ENCODE assay signal across 19 cellular contexts in genomic region chrX:130631011-130631410, GRCh38.
DNase-seq lines count a peak whose midpoint lies in the region; TF ChIP-seq lines count a peak whose summit lies in the region.
"Had no signal": no experiment of that assay in that cellular context is flagged by ENCODE, and none has a peak within 500 bp of the region (broad histone marks: within the 10 kb centered on the region; RNA-seq: fewer than 3 reads in every experiment).

No MANE protein-coding gene starts in this region.

- peaks cover 30% of the 10 kb centered on the region for H3K36me3 Mint-ChIP-seq in nephron progenitor cell (ENCODE audit: low read depth)
- H3K36me3 Mint-ChIP-seq: IgD-negative memory B cell had no signal

- TF ChIP-seq CTCF in nephron progenitor cell (IDR thresholded peaks at IDR 0.05): no peak

- H3K4me3 Mint-ChIP-seq in nephron progenitor cell: no peak overlapping the region
- H3K4me3 Mint-ChIP-seq: IgD-negative memory B cell, T-cell had no signal

- H3K9me3 Mint-ChIP-seq in nephron progenitor cell: no peaks in the 10 kb centered on the region
- H3K9me3 Mint-ChIP-seq: IgD-negative memory B cell, T-cell had no signal

- peaks cover 59% of the 10 kb centered on the region for H3K4me1 Mint-ChIP-seq in nephron progenitor cell
- H3K4me1 Mint-ChIP-seq: IgD-negative memory B cell, T-cell had no signal

- peak overlapping the region; percentile 83 for H3K27ac Mint-ChIP-seq in nephron progenitor cell
- H3K27ac Mint-ChIP-seq: IgD-negative memory B cell, T-cell had no signal

- DNase-seq in NCI-H1092 treated with DMSO at 0.1 percent for 48 hours (lab: John Stamatoyannopoulos, UW): peak; percentile 29
- DNase-seq in NCI-H1092 (lab: John Stamatoyannopoulos, UW): no peak
- DNase-seq in DMS79 (lab: John Stamatoyannopoulos, UW): peak; percentile 85
- DNase-seq in NCI-H524 (lab: John Stamatoyannopoulos, UW): peak; percentile 48 to 73
- DNase-seq in nephron progenitor cell: no peak
- no peak for DNase-seq in activated gamma-delta T cell treated with Interleukin-2 at 50 U/mL for 16 hours
- no peak for DNase-seq in SKM-1 treated with dmso at 0.1 percent for 144 hours (lab: John Stamatoyannopoulos, UW; ENCODE audit: unreplicated experiment)
- DNase-seq: 8988T; GF-D8; GOT3; MM.1S; NCI-H1417 treated with DMSO at 0.1 percent for 48 hours; NCI-H1694 treated with DMSO at 0.1 percent for 48 hours; NCI-H446; NK-92 treated with Interleukin-12 subunit alpha and Interleukin-12 subunit beta, amount 100 ng/mL, for 24 hours; Right ventricle myocardium superior; RPMI8226; T-cell had no signal

- H3K27me3 Mint-ChIP-seq in nephron progenitor cell (ENCODE audit: low read depth, poor library complexity): no peaks in the 10 kb centered on the region
- H3K27me3 Mint-ChIP-seq: IgD-negative memory B cell had no signal

Comparison
In these comparisons a context has a peak if more than half of its experiments do, and no peak if none do; other contexts are left out.
1. DNase-seq: peak in NCI-H1092 treated with DMSO at 0.1 percent for 48 hours (single experiment), DMS79 (single experiment) and NCI-H524 (2 of 2); none in NCI-H1092 (single experiment), nephron progenitor cell (single experiment), activated gamma-delta T cell treated with Interleukin-2 at 50 U/mL for 16 hours (single experiment) and SKM-1 treated with dmso at 0.1 percent for 144 hours (single experiment).